20 cellular contexts compared by ENCODE assay signal in the genomic region with DNA sequence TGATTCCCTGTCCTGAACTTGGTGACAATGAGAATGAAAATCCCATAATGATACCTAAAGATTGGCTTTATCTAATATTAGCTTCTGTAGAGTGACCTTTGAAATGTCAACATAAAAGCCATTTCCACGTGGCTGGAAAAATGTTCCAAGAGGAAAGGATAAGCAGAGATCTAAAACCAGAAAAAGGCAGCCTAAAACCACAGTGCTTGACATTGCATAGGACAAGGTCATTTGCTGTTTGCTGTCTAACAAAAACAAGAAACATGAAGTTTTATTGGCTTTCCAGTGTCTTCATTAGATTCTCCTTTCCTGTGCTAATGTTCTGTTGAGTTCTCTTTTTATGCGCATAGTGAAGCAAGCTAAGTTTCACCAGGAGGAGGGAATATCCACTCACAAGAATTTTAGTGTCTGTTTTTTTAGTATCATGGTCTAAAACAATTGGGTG. TPM values are rescaled to one million over a fixed set of nuclear protein-coding genes. Genes with fewer than 3 reads are reported as not detected.
"Had no signal": no experiment of that assay in that cellular context is flagged by ENCODE, and none has a peak within 500 bp of the region (broad histone marks: within the 10 kb centered on the region; RNA-seq: fewer than 3 reads in every experiment).

No MANE protein-coding gene starts in this region.

- ATAC-seq: activated naive CD8-positive, alpha-beta T cell treated with anti-CD3 and anti-CD28 coated beads, Interleukin-2, amount 50 U/mL, for 24 hours; natural killer cell; T-helper 17 cell had no signal

- FAIRE-seq: astrocyte, frontal cortex, urothelium cell line had no signal

- H3K4me3 ChIP-seq: coronary artery, smooth muscle cell had no signal

- H3K27ac ChIP-seq: coronary artery had no signal

- H3K4me2 ChIP-seq: smooth muscle cell had no signal

- DNase-seq: activated B cell treated with CpG ODN at 0.5 μM for 24 hours; activated CD4-positive, alpha-beta T cell treated with anti-CD3 and anti-CD28 coated beads, Interleukin-2, amount 10 ng/mL, durations not matched to agents 24 days and 14 days; activated naive CD4-positive, alpha-beta T cell treated with Interleukin-2 at 50 U/mL for 16 hours; activated naive CD8-positive, alpha-beta T cell treated with anti-CD3 and anti-CD28 coated beads, Interleukin-2, amount 50 U/mL, for 24 hours; caudate nucleus; effector CD4-positive, alpha-beta T cell; kidney glomerular epithelial cell; natural killer cell; nucleus accumbens; T-helper 17 cell had no signal

RNA-seq across cellular contexts. Expression of a gene that starts 56.3 kb away (rescaled TPM):
- total RNA-seq: activated B cell treated with CpG ODN at 0.5 μM for 24 hours; activated CD4-positive, alpha-beta T cell treated with anti-CD3 and anti-CD28 coated beads, Interleukin-2, amount 10 ng/mL, durations not matched to agents 24 days and 14 days; activated T-helper 1 cell treated with anti-CD3 and anti-CD28 coated beads, Interleukin-12 subunit alpha, Interleukin-12 subunit beta, Interleukin-2, Interleukin-4 antibody, amounts not matched to agents 30 ng/mL and 10 ng/mL and 1 ng/mL, durations not matched to agents 14 hours and 24 hours and 36 hours; astrocyte; fibroblast of lung; lung microvascular endothelial cell; mononuclear cell; natural killer cell; renal cortical epithelial cell; smooth muscle cell had no signal
- polyA plus RNA-seq: fibroblast of lung, smooth muscle cell had no signal
